ENCODE assay signal across 9 cellular contexts in genomic region chr19:48330012-48330681, GRCh38. TPM values are rescaled to one million over a fixed set of nuclear protein-coding genes. Genes with fewer than 3 reads are reported as not detected.
DNase-seq lines count a peak whose midpoint lies in the region; ATAC-seq and TF ChIP-seq lines count a peak whose summit lies in the region.
"Had no signal": no experiment of that assay in that cellular context is flagged by ENCODE, and none has a peak within 500 bp of the region (broad histone marks: within the 10 kb centered on the region; RNA-seq: fewer than 3 reads in every experiment).

No MANE protein-coding gene starts in this region.

- no peak overlapping the region for H3K9ac ChIP-seq in parathyroid adenoma

- 29 to 42% methylated on average over 38 to 41 of the region's 41 CpGs for WGBS in tibial nerve, 2 donors

- H3K36me3 ChIP-seq in parathyroid adenoma (ENCODE audit: control insufficient read depth, insufficient read depth, low read length), result no peaks in the 10 kb centered on the region
- peaks cover 0 to 43% (median 0%) of the 10 kb centered on the region in 3 donors for H3K36me3 ChIP-seq in tibial nerve

- ATAC-seq in Right ventricle myocardium inferior (peak; percentile 21), GM21528 (IDR thresholded peaks at IDR 0.05; ENCODE audit: low FRiP score, unreplicated experiment) (no peak)

- H3K9me3 ChIP-seq in parathyroid adenoma (ENCODE audit: control insufficient read depth, low read length) (no peaks in the 10 kb centered on the region), tibial nerve (no peaks in the 10 kb centered on the region)

- H3K4me3 ChIP-seq in parathyroid adenoma (ENCODE audit: low read depth, low read length) (peak overlapping the region; percentile 73), tibial nerve (peak overlapping the region; percentile 15 to 55 (median 34))

- DNase-seq in GM13976 (ENCODE audit: low spot score), result peak; percentile 83
- DNase-seq in RPMI8226, result peak; percentile 90
- DNase-seq in activated effector memory CD4-positive, alpha-beta T cell treated with anti-CD3 and anti-CD28 coated beads, Interleukin-2, amount 50 U/mL, for 16 hours, result peak; percentile 94
- peak; percentile 77 for DNase-seq in Right ventricle myocardium inferior (ENCODE audit: missing footprints)
- DNase-seq in tibial nerve (ENCODE audit: low spot score in 2 of 2), result peak; percentile 28 to 32

- intact Hi-C loops in Right ventricle myocardium inferior (cut with DNase I), result loop anchor here (5.0 kb wide), 1 partner anchor 58 kb away; the partner anchor contains the start of gene ZNF114

- no peaks in the 10 kb centered on the region for H3K79me2 ChIP-seq in parathyroid adenoma

- peaks cover 24% of the 10 kb centered on the region for H3K4me1 ChIP-seq in parathyroid adenoma
- peaks cover 0 to 71% (median 28%) of the 10 kb centered on the region in 4 donors for H3K4me1 ChIP-seq in tibial nerve

- H3K4me2 ChIP-seq in parathyroid adenoma (ENCODE audit: low read length), result peak overlapping the region; percentile 91

- peak overlapping the region; percentile 87 for H2AFZ ChIP-seq in parathyroid adenoma

- H3K27me3 ChIP-seq in parathyroid adenoma (ENCODE audit: control insufficient read depth, insufficient read depth, low read length), result no peaks in the 10 kb centered on the region
- no peaks in the 10 kb centered on the region for H3K27me3 ChIP-seq in tibial nerve

- no peak for TF ChIP-seq CTCF in GM13976 (IDR thresholded peaks at IDR 0.05; ENCODE audit: borderline replicate concordance, control extremely low read depth, extremely low read depth, insufficient read depth, missing control alignments)
- TF ChIP-seq CTCF in parathyroid adenoma (IDR thresholded peaks at IDR 0.05), result peak; percentile 35
- TF ChIP-seq CTCF in tibial nerve (IDR thresholded peaks at IDR 0.05), result no peak

- in situ Hi-C loops in GM13976 (cut with MboI; ENCODE audit: low sequenced_read_pairs, unreplicated experiment), result no loop called here

- peak overlapping the region; percentile 99 for H3K27ac ChIP-seq in parathyroid adenoma
- H3K27ac ChIP-seq in tibial nerve, result peak overlapping the region; percentile 77 to 94 (median 88)

- peak; percentile 12 to 36 for TF ChIP-seq POLR2A in tibial nerve (IDR thresholded peaks at IDR 0.05)

- TF ChIP-seq EP300 in Ishikawa (IDR thresholded peaks at IDR 0.05; ENCODE audit: borderline replicate concordance) (no peak), tibial nerve (IDR thresholded peaks at IDR 0.05) (peak; percentile 32 to 77)

- TF ChIP-seq RAD21 in Ishikawa (IDR thresholded peaks at IDR 0.05; ENCODE audit: low read depth), result no peak; the same call in 1 of the 2 replicates

TF ChIP-seq in Ishikawa, 13 proteins besides CTCF, POLR2A, EP300 and RAD21:
- no peak for TF ChIP-seq TEAD4 (IDR thresholded peaks at IDR 0.05)
- TF ChIP-seq MAX (IDR thresholded peaks at IDR 0.05), result peak; percentile 60; the same call in 1 of the 2 replicates
- TF ChIP-seq CREB1 (IDR thresholded peaks at IDR 0.05; ENCODE audit: low read depth), result peak; percentile 78
- TF ChIP-seq, protein P1, sequence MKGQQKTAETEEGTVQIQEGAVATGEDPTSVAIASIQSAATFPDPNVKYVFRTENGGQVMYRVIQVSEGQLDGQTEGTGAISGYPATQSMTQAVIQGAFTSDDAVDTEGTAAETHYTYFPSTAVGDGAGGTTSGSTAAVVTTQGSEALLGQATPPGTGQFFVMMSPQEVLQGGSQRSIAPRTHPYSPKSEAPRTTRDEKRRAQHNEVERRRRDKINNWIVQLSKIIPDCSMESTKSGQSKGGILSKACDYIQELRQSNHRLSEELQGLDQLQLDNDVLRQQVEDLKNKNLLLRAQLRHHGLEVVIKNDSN (IDR thresholded peaks at IDR 0.05), result peak; percentile 55; the same call in 1 of the 2 replicates
- TF ChIP-seq TAF1 (IDR thresholded peaks at IDR 0.05; ENCODE audit: low read depth), result peak; percentile 40; the same call in 1 of the 2 replicates
- TF ChIP-seq TCF12 (IDR thresholded peaks at IDR 0.05; ENCODE audit: low read depth), result peak; percentile 39; the same call in 1 of the 2 replicates
- TF ChIP-seq NFIC (IDR thresholded peaks at IDR 0.05), result no peak
- TF ChIP-seq YY1 (IDR thresholded peaks at IDR 0.05; ENCODE audit: low read depth), result peak; percentile 55; the same call in 1 of the 2 replicates

RNA-seq across cellular contexts. Expression of gene EMP3, which starts 4.8 kb away (rescaled TPM):
- total RNA-seq in Right ventricle myocardium inferior (54.3 TPM), tibial nerve (10 to 100 TPM; 22.2 to 52.5 (median 33.3) TPM)

RNA-seq across cellular contexts. Expression of gene TMEM143, which starts 33.6 kb away (rescaled TPM):
- total RNA-seq in Right ventricle myocardium inferior (106 TPM), tibial nerve (10 to 100 TPM in 2 of 4 donors, 1 to 10 TPM in 2; 8.3 to 14.4 (median 10.2) TPM)

RNA-seq across cellular contexts. Expression of gene SYNGR4, which starts 34.0 kb away (rescaled TPM):
- total RNA-seq in Right ventricle myocardium inferior (not detected), tibial nerve (not detected)
- total RNA-seq: RPMI7951 had no signal

Comparison
In these comparisons a context has a peak if more than half of its experiments do, and no peak if none do; other contexts are left out.
1. DNase-seq: peak in every context shown above with its lines; median percentile 94 in activated effector memory CD4-positive, alpha-beta T cell treated with anti-CD3 and anti-CD28 coated beads, Interleukin-2, amount 50 U/mL, for 16 hours; 90 in RPMI8226; 83 in GM13976; 77 in Right ventricle myocardium inferior; 30 in tibial nerve.